In the genomic region with DNA sequence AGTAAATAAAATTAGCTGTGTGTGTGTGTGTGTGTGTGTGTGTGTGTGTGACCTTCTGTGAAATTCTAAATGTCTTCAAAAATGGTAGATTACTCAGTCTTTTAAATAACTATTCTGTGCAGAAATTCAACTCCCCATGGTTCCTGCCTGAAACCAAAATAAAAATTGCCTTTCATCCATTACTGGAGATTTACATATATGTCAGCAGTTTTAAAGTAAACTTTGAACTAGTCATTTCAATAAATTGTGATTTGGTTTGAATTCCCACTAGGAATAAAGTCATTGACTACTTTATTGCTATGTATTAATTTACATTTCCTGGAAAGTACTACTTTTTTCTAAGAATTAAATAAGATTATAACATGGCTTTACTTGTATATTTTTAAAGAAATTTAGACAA, we compare ENCODE assay signal across 13 cellular contexts. TPM values are rescaled to one million over a fixed set of nuclear protein-coding genes. Genes with fewer than 3 reads are reported as not detected.
DNase-seq lines count a peak whose midpoint lies in the region; ATAC-seq lines count a peak whose summit lies in the region.
"Had no signal": no experiment of that assay in that cellular context is flagged by ENCODE, and none has a peak within 500 bp of the region (broad histone marks: within the 10 kb centered on the region; RNA-seq: fewer than 3 reads in every experiment).

No MANE protein-coding gene starts in this region.

- POLR2A ChIA-PET in T-cell (lab: Charles Lee) = no interaction called here

- peaks cover 19% of the 10 kb centered on the region for H3K36me3 Mint-ChIP-seq in activated T-cell treated with anti-CD3 and anti-CD28 coated beads, Interleukin-2, amount 50 U/mL, for 4 hours (ENCODE audit: insufficient read depth)
- peaks cover 22% of the 10 kb centered on the region for H3K36me3 Mint-ChIP-seq in T-cell
- H3K36me3 Mint-ChIP-seq: mesothelial cell of epicardium had no signal

- H3K9me3 Mint-ChIP-seq in activated T-cell treated with anti-CD3 and anti-CD28 coated beads, Interleukin-2, amount 50 U/mL, for 4 hours = no peaks in the 10 kb centered on the region
- H3K9me3 Mint-ChIP-seq in T-cell = no peaks in the 10 kb centered on the region
- no peaks in the 10 kb centered on the region for H3K9me3 Mint-ChIP-seq in stimulated activated naive CD8-positive, alpha-beta T cell treated with anti-CD3 and anti-CD28 coated beads, Interleukin-15, amount 100 ng/mL, for 72 hours
- H3K9me3 Mint-ChIP-seq: mesothelial cell of epicardium had no signal

- no peaks in the 10 kb centered on the region for H3K27me3 Mint-ChIP-seq in activated T-cell treated with anti-CD3 and anti-CD28 coated beads, Interleukin-2, amount 50 U/mL, for 4 hours (ENCODE audit: low read depth)
- H3K27me3 Mint-ChIP-seq in T-cell = no peaks in the 10 kb centered on the region
- H3K27me3 Mint-ChIP-seq in stimulated activated naive CD8-positive, alpha-beta T cell treated with anti-CD3 and anti-CD28 coated beads, Interleukin-15, amount 100 ng/mL, for 72 hours = no peaks in the 10 kb centered on the region

- CTCF ChIA-PET in T-cell (lab: Charles Lee) = interaction anchor here in 1 of 2 donors (0.6 to 2.6 kb wide), 6 partner anchors 8 to 466 kb away, joined by 3 to 11 read pairs (median 4); no protein-coding TSS in a partner anchor

- DNase-seq in activated T-cell treated with anti-CD3 and anti-CD28 coated beads, Interleukin-2, amount 50 U/mL, for 4 hours = no peak
- DNase-seq in activated T-cell treated with anti-CD3 and anti-CD28 coated beads, Interleukin-2, amount 50 U/mL, for 1 hour = no peak
- DNase-seq in T-cell (no peak), epithelial cell of prostate (ENCODE audit: low read depth, low spot score) (no peak), NOMO-1 treated with dmso at 0.1 percent for 144 hours (lab: John Stamatoyannopoulos, UW; ENCODE audit: unreplicated experiment) (no peak)
- no peak for DNase-seq in stimulated activated naive CD8-positive, alpha-beta T cell treated with anti-CD3 and anti-CD28 coated beads, Interleukin-15, amount 100 ng/mL, for 72 hours
- DNase-seq: GDM1, NCI-H1436, NCI-H82, psoas muscle had no signal

- H3K4me3 Mint-ChIP-seq in activated T-cell treated with anti-CD3 and anti-CD28 coated beads, Interleukin-2, amount 50 U/mL, for 4 hours = peak overlapping the region; percentile 34
- H3K4me3 Mint-ChIP-seq in T-cell = peak overlapping the region in 2 of 3 donors; percentile 42
- H3K4me3 Mint-ChIP-seq in stimulated activated naive CD8-positive, alpha-beta T cell treated with anti-CD3 and anti-CD28 coated beads, Interleukin-15, amount 100 ng/mL, for 72 hours = peak overlapping the region; percentile 52 to 74
- H3K4me3 Mint-ChIP-seq: mesothelial cell of epicardium had no signal

- peak overlapping the region; percentile 99 for H3K27ac ChIP-seq in epithelial cell of prostate
- H3K27ac ChIP-seq: psoas muscle had no signal

- H3K4me1 Mint-ChIP-seq in activated T-cell treated with anti-CD3 and anti-CD28 coated beads, Interleukin-2, amount 50 U/mL, for 4 hours (ENCODE audit: low read depth) = peaks cover 66% of the 10 kb centered on the region
- peaks cover 69 to 70% (median 70%) of the 10 kb centered on the region in 3 donors for H3K4me1 Mint-ChIP-seq in T-cell
- H3K4me1 Mint-ChIP-seq in stimulated activated naive CD8-positive, alpha-beta T cell treated with anti-CD3 and anti-CD28 coated beads, Interleukin-15, amount 100 ng/mL, for 72 hours = peaks cover 68% of the 10 kb centered on the region

- H3K27ac Mint-ChIP-seq in T-cell = peak overlapping the region; percentile 71 to 80
- H3K27ac Mint-ChIP-seq in stimulated activated naive CD8-positive, alpha-beta T cell treated with anti-CD3 and anti-CD28 coated beads, Interleukin-15, amount 100 ng/mL, for 72 hours = peak overlapping the region in 1 of 2 donors; percentile 48

- no peak for ATAC-seq in activated T-cell treated with anti-CD3 and anti-CD28 coated beads, Interleukin-2, amount 50 U/mL, for 4 hours
- ATAC-seq in T-cell (replicated peaks in 1 of 4) = no peak
- no peak for ATAC-seq in stimulated activated naive CD8-positive, alpha-beta T cell treated with anti-CD3 and anti-CD28 coated beads, Interleukin-15, amount 100 ng/mL, for 72 hours
- ATAC-seq in GM18861 (IDR thresholded peaks at IDR 0.05; ENCODE audit: unreplicated experiment) = no peak
- no peak for ATAC-seq in HG02973 (IDR thresholded peaks at IDR 0.05; ENCODE audit: unreplicated experiment)
- ATAC-seq: psoas muscle had no signal

RNA-seq across cellular contexts. Expression of a gene that starts 5.3 kb away (rescaled TPM):
- total RNA-seq in activated T-cell treated with anti-CD3 and anti-CD28 coated beads, Interleukin-2, amount 50 U/mL, for 4 hours = 10 to 100 TPM; 33.8 to 43.1 (median 33.9) TPM
- 10 to 100 TPM; 33.8 to 62.7 (median 55.5) TPM for total RNA-seq in T-cell
